Comparison of ENCODE assay signal across 8 cellular contexts in genomic region chr4:22607382-22607781, GRCh38.
DNase-seq lines count a peak whose midpoint lies in the region; FAIRE-seq and TF ChIP-seq lines count a peak whose summit lies in the region.

No MANE protein-coding gene starts in this region.

- H3K9me3 Mint-ChIP-seq in activated CD4-positive, alpha-beta T cell treated with anti-CD3 and anti-CD28 coated beads, Interleukin-2, amount 10 ng/mL, durations not matched to agents 24 days and 14 days, result no peaks in the 10 kb centered on the region

- intact Hi-C loops in activated CD4-positive, alpha-beta T cell treated with anti-CD3 and anti-CD28 coated beads, Interleukin-2, amount 10 ng/mL, durations not matched to agents 24 days and 14 days (cut with micrococcal nuclease), result loop anchor here (1.0 to 10.0 kb wide), 2 partner anchors 103 to 196 kb away; no protein-coding TSS in a partner anchor
- intact Hi-C loops in ovary (cut with DNase I), result no loop called here

- no peaks in the 10 kb centered on the region for H3K36me3 ChIP-seq in ovary

- no peak overlapping the region for H3K27ac ChIP-seq in ovary

- H3K27me3 ChIP-seq in ovary, result no peaks in the 10 kb centered on the region

- no peaks in the 10 kb centered on the region for H3K36me3 Mint-ChIP-seq in activated CD4-positive, alpha-beta T cell treated with anti-CD3 and anti-CD28 coated beads, Interleukin-2, amount 10 ng/mL, durations not matched to agents 24 days and 14 days (ENCODE audit: low read depth)

- in situ Hi-C loops in ACHN (cut with HindIII; ENCODE audit: low pct_ligation_motif_present, low pct_unique_long_range_greater_than_20kb, low sequenced_read_pairs), result no loop called here

- H3K27ac Mint-ChIP-seq in activated CD4-positive, alpha-beta T cell treated with anti-CD3 and anti-CD28 coated beads, Interleukin-2, amount 10 ng/mL, durations not matched to agents 24 days and 14 days, result no peak overlapping the region

- H3K4me1 ChIP-seq in ovary (ENCODE audit: insufficient read depth), result no peaks in the 10 kb centered on the region

- no peak overlapping the region for H3K4me3 Mint-ChIP-seq in activated CD4-positive, alpha-beta T cell treated with anti-CD3 and anti-CD28 coated beads, Interleukin-2, amount 10 ng/mL, durations not matched to agents 24 days and 14 days

- H3K9me3 ChIP-seq in ovary, result no peaks in the 10 kb centered on the region

- FAIRE-seq in frontal cortex (lab: Jason Lieb, UNC), result no peak

- H3K27me3 Mint-ChIP-seq in activated CD4-positive, alpha-beta T cell treated with anti-CD3 and anti-CD28 coated beads, Interleukin-2, amount 10 ng/mL, durations not matched to agents 24 days and 14 days, result no peaks in the 10 kb centered on the region

- no peak for TF ChIP-seq EP300 in ovary (IDR thresholded peaks at IDR 0.05)

- H3K4me3 ChIP-seq in LNCaP clone FGC (ENCODE audit: low read depth, low read length) (no peak overlapping the region), fibroblast of mammary gland (ENCODE audit: control insufficient read depth, low read depth, low read length) (no peak overlapping the region), ovary (no peak overlapping the region)

- peaks cover 8% of the 10 kb centered on the region for H3K4me1 Mint-ChIP-seq in activated CD4-positive, alpha-beta T cell treated with anti-CD3 and anti-CD28 coated beads, Interleukin-2, amount 10 ng/mL, durations not matched to agents 24 days and 14 days

- 30 to 32% (median 31%) methylated on average over 3 of the region's 3 CpGs for WGBS in ovary, 3 donors

- TF ChIP-seq POLR2A in ovary (IDR thresholded peaks at IDR 0.05), result no peak

- DNase-seq in ACHN, result peak; percentile 75
- DNase-seq in LNCaP clone FGC (ENCODE audit: low read depth), result peak; percentile 17
- peak; percentile 80 for DNase-seq in activated CD4-positive, alpha-beta T cell treated with anti-CD3 and anti-CD28 coated beads, Interleukin-2, amount 10 ng/mL, durations not matched to agents 24 days and 14 days
- peak; percentile 31 for DNase-seq in fibroblast of mammary gland (ENCODE audit: low read depth)
- peak in 3 of 5 donors; percentile 22 to 38 (median 28) for DNase-seq in ovary
- DNase-seq in frontal cortex (ENCODE audit: low spot score in 2 of 2), result no peak
- no peak for DNase-seq in NCI-H2227 treated with DMSO at 0.1 percent for 48 hours (lab: John Stamatoyannopoulos, UW)

- TF ChIP-seq CTCF in GM12874 (IDR thresholded peaks at IDR 0.05; ENCODE audit: insufficient read depth, low read depth, low read length) (peak; percentile 65), LNCaP clone FGC (IDR thresholded peaks at IDR 0.05; ENCODE audit: control insufficient read depth, extremely low read depth, insufficient read depth) (peak; percentile 93), fibroblast of mammary gland (conservative IDR thresholded peaks at IDR 0.05; ENCODE audit: control insufficient read depth, insufficient read depth, low read depth, low read length) (peak; percentile 47), ovary (IDR thresholded peaks at IDR 0.05) (no peak)

Comparison
In these comparisons a context has a peak if more than half of its experiments do, and no peak if none do; other contexts are left out.
1. DNase-seq: peak in ACHN (single experiment), LNCaP clone FGC (single experiment), activated CD4-positive, alpha-beta T cell treated with anti-CD3 and anti-CD28 coated beads, Interleukin-2, amount 10 ng/mL, durations not matched to agents 24 days and 14 days (single experiment), fibroblast of mammary gland (single experiment) and ovary (3 of 5); none in frontal cortex (0 of 2) and NCI-H2227 treated with DMSO at 0.1 percent for 48 hours (single experiment).
2. CTCF ChIP-seq: peak in GM12874 (single experiment), LNCaP clone FGC (single experiment) and fibroblast of mammary gland (single experiment); none in ovary (0 of 3).